ENCODE assay signal across 8 cellular contexts in the genomic region with DNA sequence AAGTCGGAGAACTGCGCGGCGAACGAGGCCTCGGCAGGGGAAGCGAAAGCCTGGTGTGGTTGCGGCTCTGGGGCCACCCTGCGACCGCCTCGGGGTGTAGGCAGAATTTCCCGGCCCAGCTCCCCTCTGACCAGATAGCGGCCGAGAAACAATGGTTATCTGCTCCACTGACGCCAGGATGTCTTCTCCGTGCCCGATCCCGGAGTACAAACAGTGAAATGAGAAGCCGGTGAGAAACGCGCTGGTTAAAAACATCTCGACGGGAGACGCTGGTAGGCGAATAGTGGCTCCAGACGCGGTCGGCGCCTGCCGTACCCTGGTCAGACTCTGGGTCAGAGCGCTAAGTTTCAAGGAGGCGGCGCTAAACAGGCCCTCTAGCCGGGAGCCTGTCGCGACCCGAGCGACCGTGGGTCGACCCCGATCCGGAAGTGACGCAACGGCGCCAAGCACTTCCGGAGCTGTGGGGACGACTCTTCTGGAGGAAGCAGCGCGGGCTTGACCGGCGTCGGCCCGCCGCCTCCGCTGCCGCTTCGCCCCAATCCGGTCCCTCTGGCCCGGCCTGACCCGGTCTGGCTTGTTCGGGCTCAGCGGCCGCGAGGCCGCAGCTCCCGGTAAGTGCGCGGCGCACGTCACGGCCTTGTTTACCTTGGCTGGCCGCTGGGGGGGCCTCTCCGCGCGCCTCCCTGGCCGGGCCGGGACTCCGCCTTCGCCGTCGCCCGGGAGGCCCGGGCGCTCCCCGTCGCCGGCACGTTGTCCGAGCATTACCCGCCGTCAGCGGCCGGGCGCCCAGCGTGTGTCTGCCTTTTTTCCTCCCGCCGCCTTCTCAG. TPM values are rescaled to one million over a fixed set of nuclear protein-coding genes. Genes with fewer than 3 reads are reported as not detected.
DNase-seq lines count a peak whose midpoint lies in the region; ATAC-seq, FAIRE-seq and TF ChIP-seq lines count a peak whose summit lies in the region.

ARIH2 (plus strand) TSS at position 455 of the 827 bp plus-strand sequence. CDS start 8,717 bp downstream, outside the sequence.

- POLR2A ChIA-PET in BJ (lab: Charles Lee) (no interaction called here), HepG2 (lab: Yijun Ruan, JAX) (interaction anchor here (0.6 to 3.1 kb wide), 12 partner anchors 8 to 546 kb away, joined by 3 to 39 read pairs (median 4); partner anchors contain the start of genes IMPDH2, NDUFAF3, PRKAR2A and SLC25A20)

- intact Hi-C loops in HepG2 (cut with micrococcal nuclease; ENCODE audit: unreplicated experiment): loop anchor here (2.0 to 5.0 kb wide), 3 partner anchors 62 to 171 kb away; partner anchors contain the start of gene PRKAR2A

- H3K9me3 ChIP-seq in HepG2 (ENCODE audit: low read length): no peaks in the 10 kb centered on the region

- H3K36me3 ChIP-seq in BJ (ENCODE audit: control insufficient read depth, insufficient read depth, low read length): no peaks in the 10 kb centered on the region
- H3K36me3 ChIP-seq in HepG2 (replicated peaks in 1 of 2; ENCODE audit: control insufficient read depth in 1 of 2, insufficient read depth in 2 of 2, low read length in 2 of 2): peaks cover 1 to 10% of the 10 kb centered on the region in 2 experiments; a peak in 3 of 5 replicates

- H3K4me3 ChIP-seq in BJ (ENCODE audit: low read depth, low read length) (peak within 1 kb of the TSS; percentile 88), HepG2 (replicated peaks in 1 of 3; ENCODE audit: insufficient read depth in 1 of 3, low read depth in 2 of 3, low read length in 3 of 3) (peak within 1 kb of the TSS; percentile 73 to 89 (median 88))

- no peaks in the 10 kb centered on the region for H3K27me3 ChIP-seq in BJ (ENCODE audit: control insufficient read depth, insufficient read depth, low read length)
- H3K27me3 ChIP-seq in HepG2 (ENCODE audit: control insufficient read depth in 1 of 2, insufficient read depth in 2 of 2, low read length in 2 of 2): no peaks in the 10 kb centered on the region; a peak in 1 of 5 replicates

- FAIRE-seq in HepG2 (lab: Jason Lieb, UNC): peak; percentile 74

- TF ChIP-seq CTCF in BJ (IDR thresholded peaks at IDR 0.05; ENCODE audit: insufficient read depth, low read depth, low read length) (no peak), HepG2 (CRISPR knock-in tag; IDR thresholded peaks at IDR 0.05) (peak; percentile 67)

- WGBS in HepG2 (ENCODE audit: low lambda C conversion rate): 1% methylated on average over 23 of the region's 97 CpGs

- ATAC-seq in GM19043 (IDR thresholded peaks at IDR 0.05; ENCODE audit: low read depth, unreplicated experiment) (peak; percentile 75), HG03378 (IDR thresholded peaks at IDR 0.05; ENCODE audit: unreplicated experiment) (peak; percentile 65), HepG2 (peak; percentile 92)

- TSS peak; percentile 94 for BruUV-seq in HepG2 (replicated peaks; lab: Mats Ljungman, UMichigan)

- peak; percentile 84 to 93 for TF ChIP-seq POLR2A in HepG2 (IDR thresholded peaks at IDR 0.05; ENCODE audit: insufficient read depth in 1 of 2, low read depth in 2 of 2, low read length in 2 of 2)

- H3K27ac ChIP-seq in HepG2 (ENCODE audit: extremely low read length, insufficient read depth, low read length): peak within 1 kb of the TSS; percentile 95

- peaks cover 34% of the 10 kb centered on the region for H3K79me2 ChIP-seq in HepG2 (ENCODE audit: insufficient read depth, low read length)

- no peak; a peak in 1 of 4 replicates for TF ChIP-seq EP300 in HepG2 (IDR thresholded peaks at IDR 0.05; ENCODE audit: low read depth in 2 of 2, low read length in 2 of 2)
- TF ChIP-seq EP300 in HepG2 (CRISPR knock-in tag; IDR thresholded peaks at IDR 0.05; ENCODE audit: borderline replicate concordance): 0 out of 2 replicates have a peak, but pooled peaks have one; percentile 13

- DNase-seq in BJ (ENCODE audit: low read depth) (peak; percentile 53), NCI-H748 (lab: John Stamatoyannopoulos, UW; ENCODE audit: unreplicated experiment) (peak; percentile 88), dermis blood vessel endothelial cell (peak; percentile 96), HepG2 (ENCODE audit: low spot score) (peak; percentile 87)
- DNase-seq in activated CD4-positive, alpha-beta T cell treated with anti-CD3 and anti-CD28 coated beads, Interleukin-2, amount 50 U/mL, for 24 hours (ENCODE audit: low read depth in 1 of 2, low spot score in 1 of 2): peak; percentile 78 to 81
- DNase-seq in stimulated activated CD4-positive, alpha-beta T cell treated with anti-CD3 and anti-CD28 coated beads, Interleukin-4, amount 100 ng/mL, for 24 hours: peak; percentile 87

- H2AFZ ChIP-seq in HepG2 (ENCODE audit: low read length): peak within 1 kb of the TSS; percentile 58

- H3K4me1 ChIP-seq in HepG2 (ENCODE audit: insufficient read depth, low read length): peaks cover 25% of the 10 kb centered on the region

- peak within 1 kb of the TSS; percentile 89 for H3K9ac ChIP-seq in HepG2 (ENCODE audit: insufficient read depth, low read depth, low read length)

- CTCF ChIA-PET in BJ (lab: Yijun Ruan, JAX) (interaction anchor here (0.8 to 1.1 kb wide), 5 partner anchors 9 to 89 kb away, joined by 3 to 6 read pairs (median 3); partner anchors contain the start of gene WDR6), HepG2 (lab: Yijun Ruan, JAX; ENCODE audit: low intra/inter-chr PET ratio, low total read pairs) (no interaction called here)

- H4K20me1 ChIP-seq in HepG2 (ENCODE audit: insufficient read depth, low read length): peaks cover 10% of the 10 kb centered on the region

- in situ Hi-C loops in HepG2 (cut with HindIII; ENCODE audit: extremely low pct_ligation_motif_present, low pct_unique_long_range_greater_than_20kb): no loop called here

- no peak; the same call in 1 of the 2 replicates for TF ChIP-seq RAD21 in HepG2 (CRISPR knock-in tag; IDR thresholded peaks at IDR 0.05)

- peak within 1 kb of the TSS; percentile 97 for H3K4me2 ChIP-seq in HepG2 (ENCODE audit: low read depth, low read length)

TF ChIP-seq in HepG2, 621 proteins besides CTCF, POLR2A, EP300 and RAD21 (continues in another document):
- TF ChIP-seq ZNF124 (CRISPR knock-in tag; IDR thresholded peaks at IDR 0.05): peak; percentile 68; the same call in 1 of the 2 replicates
- TF ChIP-seq KLF15 (CRISPR knock-in tag; IDR thresholded peaks at IDR 0.05; ENCODE audit: borderline replicate concordance): peak; percentile 40; the same call in 1 of the 2 replicates
- TF ChIP-seq ZNF329 (CRISPR knock-in tag; IDR thresholded peaks at IDR 0.05; ENCODE audit: low read depth): 0 out of 2 replicates have a peak, but pooled peaks have one; percentile 31
- TF ChIP-seq ZNF784 (CRISPR knock-in tag; IDR thresholded peaks at IDR 0.05; ENCODE audit: borderline replicate concordance): no peak; the same call in 1 of the 2 replicates
- TF ChIP-seq ZNF205 (CRISPR knock-in tag; IDR thresholded peaks at IDR 0.05): peak; percentile 94
- peak; percentile 45; the same call in 1 of the 2 replicates for TF ChIP-seq ZKSCAN5 (CRISPR knock-in tag; IDR thresholded peaks at IDR 0.05)
- TF ChIP-seq NFKB2 (CRISPR knock-in tag; IDR thresholded peaks at IDR 0.05; ENCODE audit: borderline replicate concordance): peak; percentile 74; the same call in 1 of the 2 replicates
- 0 out of 2 replicates have a peak, but pooled peaks have one; percentile 68 for TF ChIP-seq HNF1B (CRISPR knock-in tag; IDR thresholded peaks at IDR 0.05)

RNA-seq across cellular contexts. Expression of gene ARIH2, which starts in this region (rescaled TPM):
- polyA plus RNA-seq in BJ (2011; rRNA removed) (72.6 and 96.7 TPM in 2 replicates), HepG2 (2011; rRNA removed) (64.8 and 74.4 TPM in 2 replicates)
- 49.1 and 73.7 TPM in 2 replicates for polyA minus RNA-seq in BJ (2011; rRNA and poly(A)+ RNA removed)
- total RNA-seq in dermis blood vessel endothelial cell (77.2 and 86.3 TPM in 2 replicates), HepG2 (2016; rRNA removed; fragmentation: Illumina TruSeq; extraction: Trizol) (83.3 and 86.9 TPM in 2 replicates)
- total RNA-seq in HepG2 (2016; cell fraction: cytosol; rRNA removed; fragmentation: Illumina TruSeq; extraction: Trizol; ENCODE audit: low read depth): 64.2 and 67.9 TPM in 2 replicates
- 79.6 and 84.8 TPM in 2 replicates for total RNA-seq in HepG2 (2016; cell fraction: insoluble cytoplasmic fraction; rRNA removed; fragmentation: Illumina TruSeq; extraction: Trizol)
- total RNA-seq in HepG2 (2016; cell fraction: membrane; rRNA removed; fragmentation: Illumina TruSeq; extraction: Trizol): 118 and 127 TPM in 2 replicates
- total RNA-seq in HepG2 (2016; cell fraction: nucleus; rRNA removed; fragmentation: Illumina TruSeq; extraction: Trizol): 60.3 and 60.4 TPM in 2 replicates
- 57.1 and 64.0 TPM in 2 replicates for polyA plus RNA-seq in HepG2 (2011; cell fraction: cytosol; rRNA removed)
- polyA plus RNA-seq in HepG2 (2011; cell fraction: nucleus; rRNA removed): 87.9 and 103 TPM in 2 replicates
- 42.6 and 46.2 TPM in 2 replicates for polyA plus RNA-seq in HepG2 (2012)
- 53.1 and 65.3 TPM in 2 replicates for polyA plus RNA-seq in HepG2 (2016; cell fraction: cytosol; fragmentation: Illumina TruSeq; extraction: Trizol; ENCODE audit: low read depth)
- polyA plus RNA-seq in HepG2 (2016; cell fraction: insoluble cytoplasmic fraction; fragmentation: Illumina TruSeq; extraction: Trizol; ENCODE audit: low read depth): 73.2 and 82.8 TPM in 2 replicates
- polyA plus RNA-seq in HepG2 (2016; cell fraction: membrane; fragmentation: Illumina TruSeq; extraction: Trizol; ENCODE audit: low read depth): 94.1 and 102 TPM in 2 replicates
- polyA plus RNA-seq in HepG2 (2016; cell fraction: nucleus; fragmentation: Illumina TruSeq; extraction: Trizol; ENCODE audit: insufficient read depth, low read depth): 110 and 120 TPM in 2 replicates
- polyA minus RNA-seq in HepG2 (2011; rRNA and poly(A)+ RNA removed; ENCODE audit: low replicate concordance): 104 and 215 TPM in 2 replicates
- polyA minus RNA-seq in HepG2 (2011; cell fraction: cytosol; rRNA and poly(A)+ RNA removed): 28.0 and 36.0 TPM in 2 replicates
- polyA minus RNA-seq in HepG2 (2011; cell fraction: nucleus; rRNA and poly(A)+ RNA removed): 64.8 and 87.0 TPM in 2 replicates

Comparison
In these comparisons a context has a peak if more than half of its experiments do, and no peak if none do; other contexts are left out.
1. Peak in every context shown above with its lines: DNase-seq, ATAC-seq, H3K4me3 ChIP-seq and H3K27ac ChIP-seq.